In the genomic region with DNA sequence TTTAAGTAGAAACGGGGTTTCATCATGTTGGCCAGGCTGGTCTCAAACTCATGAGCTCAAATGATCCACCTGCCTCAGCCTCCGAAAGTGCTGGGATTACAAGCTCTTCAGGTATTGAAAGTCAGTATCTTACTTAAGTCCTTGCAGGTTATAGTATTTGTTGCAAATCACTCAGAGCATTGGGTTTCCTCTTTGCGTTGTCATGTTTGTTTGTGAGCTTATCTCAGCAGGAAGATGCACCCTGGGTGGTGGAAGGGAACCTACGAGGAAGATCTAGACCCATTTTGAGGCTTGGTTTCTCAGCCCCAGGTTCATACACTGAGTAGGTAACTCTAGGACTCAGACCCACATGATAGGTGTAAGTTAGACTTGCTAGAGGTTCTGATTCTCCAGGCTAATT, we compare ENCODE assay signal across 2 cellular contexts.
TF ChIP-seq lines count a peak whose summit lies in the region.

No MANE protein-coding gene starts in this region.

TF ChIP-seq in GM23338, 12 proteins besides CTCF, POLR2A, EP300 and RAD21:
- TF ChIP-seq NANOG (IDR thresholded peaks at IDR 0.05; ENCODE audit: borderline replicate concordance) (no peak), JUNB (IDR thresholded peaks at IDR 0.05; ENCODE audit: unreplicated experiment) (no peak), ZNF114 (CRISPR knock-in tag; IDR thresholded peaks at IDR 0.05) (no peak), EZH2 (IDR thresholded peaks at IDR 0.05; ENCODE audit: low read depth, unreplicated experiment) (no peak)
- TF ChIP-seq, protein P1, sequence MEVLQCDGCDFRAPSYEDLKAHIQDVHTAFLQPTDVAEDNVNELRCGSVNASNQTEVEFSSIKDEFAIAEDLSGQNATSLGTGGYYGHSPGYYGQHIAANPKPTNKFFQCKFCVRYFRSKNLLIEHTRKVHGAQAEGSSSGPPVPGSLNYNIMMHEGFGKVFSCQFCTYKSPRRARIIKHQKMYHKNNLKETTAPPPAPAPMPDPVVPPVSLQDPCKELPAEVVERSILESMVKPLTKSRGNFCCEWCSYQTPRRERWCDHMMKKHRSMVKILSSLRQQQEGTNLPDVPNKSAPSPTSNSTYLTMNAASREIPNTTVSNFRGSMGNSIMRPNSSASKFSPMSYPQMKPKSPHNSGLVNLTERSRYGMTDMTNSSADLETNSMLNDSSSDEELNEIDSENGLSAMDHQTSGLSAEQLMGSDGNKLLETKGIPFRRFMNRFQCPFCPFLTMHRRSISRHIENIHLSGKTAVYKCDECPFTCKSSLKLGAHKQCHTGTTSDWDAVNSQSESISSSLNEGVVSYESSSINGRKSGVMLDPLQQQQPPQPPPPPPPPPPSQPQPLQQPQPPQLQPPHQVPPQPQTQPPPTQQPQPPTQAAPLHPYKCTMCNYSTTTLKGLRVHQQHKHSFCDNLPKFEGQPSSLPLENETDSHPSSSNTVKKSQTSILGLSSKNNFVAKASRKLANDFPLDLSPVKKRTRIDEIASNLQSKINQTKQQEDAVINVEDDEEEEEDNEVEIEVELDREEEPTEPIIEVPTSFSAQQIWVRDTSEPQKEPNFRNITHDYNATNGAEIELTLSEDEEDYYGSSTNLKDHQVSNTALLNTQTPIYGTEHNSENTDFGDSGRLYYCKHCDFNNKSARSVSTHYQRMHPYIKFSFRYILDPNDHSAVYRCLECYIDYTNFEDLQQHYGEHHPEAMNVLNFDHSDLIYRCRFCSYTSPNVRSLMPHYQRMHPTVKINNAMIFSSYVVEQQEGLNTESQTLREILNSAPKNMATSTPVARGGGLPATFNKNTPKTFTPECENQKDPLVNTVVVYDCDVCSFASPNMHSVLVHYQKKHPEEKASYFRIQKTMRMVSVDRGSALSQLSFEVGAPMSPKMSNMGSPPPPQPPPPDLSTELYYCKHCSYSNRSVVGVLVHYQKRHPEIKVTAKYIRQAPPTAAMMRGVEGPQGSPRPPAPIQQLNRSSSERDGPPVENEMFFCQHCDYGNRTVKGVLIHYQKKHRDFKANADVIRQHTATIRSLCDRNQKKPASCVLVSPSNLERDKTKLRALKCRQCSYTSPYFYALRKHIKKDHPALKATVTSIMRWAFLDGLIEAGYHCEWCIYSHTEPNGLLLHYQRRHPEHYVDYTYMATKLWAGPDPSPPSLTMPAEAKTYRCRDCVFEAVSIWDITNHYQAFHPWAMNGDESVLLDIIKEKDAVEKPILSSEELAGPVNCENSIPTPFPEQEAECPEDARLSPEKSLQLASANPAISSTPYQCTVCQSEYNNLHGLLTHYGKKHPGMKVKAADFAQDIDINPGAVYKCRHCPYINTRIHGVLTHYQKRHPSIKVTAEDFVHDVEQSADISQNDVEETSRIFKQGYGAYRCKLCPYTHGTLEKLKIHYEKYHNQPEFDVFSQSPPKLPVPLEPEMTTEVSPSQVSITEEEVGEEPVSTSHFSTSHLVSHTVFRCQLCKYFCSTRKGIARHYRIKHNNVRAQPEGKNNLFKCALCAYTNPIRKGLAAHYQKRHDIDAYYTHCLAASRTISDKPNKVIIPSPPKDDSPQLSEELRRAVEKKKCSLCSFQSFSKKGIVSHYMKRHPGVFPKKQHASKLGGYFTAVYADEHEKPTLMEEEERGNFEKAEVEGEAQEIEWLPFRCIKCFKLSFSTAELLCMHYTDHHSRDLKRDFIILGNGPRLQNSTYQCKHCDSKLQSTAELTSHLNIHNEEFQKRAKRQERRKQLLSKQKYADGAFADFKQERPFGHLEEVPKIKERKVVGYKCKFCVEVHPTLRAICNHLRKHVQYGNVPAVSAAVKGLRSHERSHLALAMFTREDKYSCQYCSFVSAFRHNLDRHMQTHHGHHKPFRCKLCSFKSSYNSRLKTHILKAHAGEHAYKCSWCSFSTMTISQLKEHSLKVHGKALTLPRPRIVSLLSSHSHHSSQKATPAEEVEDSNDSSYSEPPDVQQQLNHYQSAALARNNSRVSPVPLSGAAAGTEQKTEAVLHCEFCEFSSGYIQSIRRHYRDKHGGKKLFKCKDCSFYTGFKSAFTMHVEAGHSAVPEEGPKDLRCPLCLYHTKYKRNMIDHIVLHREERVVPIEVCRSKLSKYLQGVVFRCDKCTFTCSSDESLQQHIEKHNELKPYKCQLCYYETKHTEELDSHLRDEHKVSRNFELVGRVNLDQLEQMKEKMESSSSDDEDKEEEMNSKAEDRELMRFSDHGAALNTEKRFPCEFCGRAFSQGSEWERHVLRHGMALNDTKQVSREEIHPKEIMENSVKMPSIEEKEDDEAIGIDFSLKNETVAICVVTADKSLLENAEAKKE (CRISPR knock-in tag; IDR thresholded peaks at IDR 0.05), result no peak
- TF ChIP-seq, protein P2, sequence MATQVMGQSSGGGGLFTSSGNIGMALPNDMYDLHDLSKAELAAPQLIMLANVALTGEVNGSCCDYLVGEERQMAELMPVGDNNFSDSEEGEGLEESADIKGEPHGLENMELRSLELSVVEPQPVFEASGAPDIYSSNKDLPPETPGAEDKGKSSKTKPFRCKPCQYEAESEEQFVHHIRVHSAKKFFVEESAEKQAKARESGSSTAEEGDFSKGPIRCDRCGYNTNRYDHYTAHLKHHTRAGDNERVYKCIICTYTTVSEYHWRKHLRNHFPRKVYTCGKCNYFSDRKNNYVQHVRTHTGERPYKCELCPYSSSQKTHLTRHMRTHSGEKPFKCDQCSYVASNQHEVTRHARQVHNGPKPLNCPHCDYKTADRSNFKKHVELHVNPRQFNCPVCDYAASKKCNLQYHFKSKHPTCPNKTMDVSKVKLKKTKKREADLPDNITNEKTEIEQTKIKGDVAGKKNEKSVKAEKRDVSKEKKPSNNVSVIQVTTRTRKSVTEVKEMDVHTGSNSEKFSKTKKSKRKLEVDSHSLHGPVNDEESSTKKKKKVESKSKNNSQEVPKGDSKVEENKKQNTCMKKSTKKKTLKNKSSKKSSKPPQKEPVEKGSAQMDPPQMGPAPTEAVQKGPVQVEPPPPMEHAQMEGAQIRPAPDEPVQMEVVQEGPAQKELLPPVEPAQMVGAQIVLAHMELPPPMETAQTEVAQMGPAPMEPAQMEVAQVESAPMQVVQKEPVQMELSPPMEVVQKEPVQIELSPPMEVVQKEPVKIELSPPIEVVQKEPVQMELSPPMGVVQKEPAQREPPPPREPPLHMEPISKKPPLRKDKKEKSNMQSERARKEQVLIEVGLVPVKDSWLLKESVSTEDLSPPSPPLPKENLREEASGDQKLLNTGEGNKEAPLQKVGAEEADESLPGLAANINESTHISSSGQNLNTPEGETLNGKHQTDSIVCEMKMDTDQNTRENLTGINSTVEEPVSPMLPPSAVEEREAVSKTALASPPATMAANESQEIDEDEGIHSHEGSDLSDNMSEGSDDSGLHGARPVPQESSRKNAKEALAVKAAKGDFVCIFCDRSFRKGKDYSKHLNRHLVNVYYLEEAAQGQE (IDR thresholded peaks at IDR 0.05; ENCODE audit: unreplicated experiment), result no peak

TF ChIP-seq in K562, 482 proteins besides CTCF, POLR2A, EP300 and RAD21:
- TF ChIP-seq EHMT2 (IDR thresholded peaks at IDR 0.05), result no peak
- TF ChIP-seq BRCA1 (IDR thresholded peaks at IDR 0.05), result no peak
- TF ChIP-seq BRCA1 (CRISPR knock-in tag; IDR thresholded peaks at IDR 0.05), result no peak
- peak; percentile 53 for TF ChIP-seq MAFG (tag; conservative IDR thresholded peaks at IDR 0.05)
- peak; percentile 55; the same call in 1 of the 2 replicates for TF ChIP-seq NFE2 (IDR thresholded peaks at IDR 0.05; ENCODE audit: low read depth)
- TF ChIP-seq, protein P3, sequence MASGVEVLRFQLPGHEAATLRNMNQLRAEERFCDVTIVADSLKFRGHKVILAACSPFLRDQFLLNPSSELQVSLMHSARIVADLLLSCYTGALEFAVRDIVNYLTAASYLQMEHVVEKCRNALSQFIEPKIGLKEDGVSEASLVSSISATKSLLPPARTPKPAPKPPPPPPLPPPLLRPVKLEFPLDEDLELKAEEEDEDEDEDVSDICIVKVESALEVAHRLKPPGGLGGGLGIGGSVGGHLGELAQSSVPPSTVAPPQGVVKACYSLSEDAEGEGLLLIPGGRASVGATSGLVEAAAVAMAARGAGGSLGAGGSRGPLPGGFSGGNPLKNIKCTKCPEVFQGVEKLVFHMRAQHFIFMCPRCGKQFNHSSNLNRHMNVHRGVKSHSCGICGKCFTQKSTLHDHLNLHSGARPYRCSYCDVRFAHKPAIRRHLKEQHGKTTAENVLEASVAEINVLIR (CRISPR knock-in tag; IDR thresholded peaks at IDR 0.05), result no peak
- peak; percentile 45 for TF ChIP-seq MEIS2 (IDR thresholded peaks at IDR 0.05; ENCODE audit: partially characterized antibody)
- TF ChIP-seq, protein P4, sequence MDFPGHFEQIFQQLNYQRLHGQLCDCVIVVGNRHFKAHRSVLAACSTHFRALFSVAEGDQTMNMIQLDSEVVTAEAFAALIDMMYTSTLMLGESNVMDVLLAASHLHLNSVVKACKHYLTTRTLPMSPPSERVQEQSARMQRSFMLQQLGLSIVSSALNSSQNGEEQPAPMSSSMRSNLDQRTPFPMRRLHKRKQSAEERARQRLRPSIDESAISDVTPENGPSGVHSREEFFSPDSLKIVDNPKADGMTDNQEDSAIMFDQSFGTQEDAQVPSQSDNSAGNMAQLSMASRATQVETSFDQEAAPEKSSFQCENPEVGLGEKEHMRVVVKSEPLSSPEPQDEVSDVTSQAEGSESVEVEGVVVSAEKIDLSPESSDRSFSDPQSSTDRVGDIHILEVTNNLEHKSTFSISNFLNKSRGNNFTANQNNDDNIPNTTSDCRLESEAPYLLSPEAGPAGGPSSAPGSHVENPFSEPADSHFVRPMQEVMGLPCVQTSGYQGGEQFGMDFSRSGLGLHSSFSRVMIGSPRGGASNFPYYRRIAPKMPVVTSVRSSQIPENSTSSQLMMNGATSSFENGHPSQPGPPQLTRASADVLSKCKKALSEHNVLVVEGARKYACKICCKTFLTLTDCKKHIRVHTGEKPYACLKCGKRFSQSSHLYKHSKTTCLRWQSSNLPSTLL (IDR thresholded peaks at IDR 0.05), result no peak
- peak in 1 of 2 experiments; percentile 56; a peak in 1 of 4 replicates for TF ChIP-seq RCOR1 (IDR thresholded peaks at IDR 0.05; ENCODE audit: borderline replicate concordance in 1 of 2, low read depth in 2 of 2, low read length in 2 of 2)
- peak; percentile 51; the same call in 1 of the 2 replicates for TF ChIP-seq DPF2 (IDR thresholded peaks at IDR 0.05)
- TF ChIP-seq SMARCA4 (IDR thresholded peaks at IDR 0.05), result peak; percentile 37; the same call in 1 of the 2 replicates
- TF ChIP-seq CHD4 (IDR thresholded peaks at IDR 0.05; ENCODE audit: insufficient read depth, insufficient replicate concordance, low read depth, low read length, poor library complexity, severe bottlenecking), result no peak
- TF ChIP-seq MAFK (IDR thresholded peaks at IDR 0.05; ENCODE audit: low read length), result peak; percentile 32; the same call in 1 of the 2 replicates
- TF ChIP-seq, protein P5, sequence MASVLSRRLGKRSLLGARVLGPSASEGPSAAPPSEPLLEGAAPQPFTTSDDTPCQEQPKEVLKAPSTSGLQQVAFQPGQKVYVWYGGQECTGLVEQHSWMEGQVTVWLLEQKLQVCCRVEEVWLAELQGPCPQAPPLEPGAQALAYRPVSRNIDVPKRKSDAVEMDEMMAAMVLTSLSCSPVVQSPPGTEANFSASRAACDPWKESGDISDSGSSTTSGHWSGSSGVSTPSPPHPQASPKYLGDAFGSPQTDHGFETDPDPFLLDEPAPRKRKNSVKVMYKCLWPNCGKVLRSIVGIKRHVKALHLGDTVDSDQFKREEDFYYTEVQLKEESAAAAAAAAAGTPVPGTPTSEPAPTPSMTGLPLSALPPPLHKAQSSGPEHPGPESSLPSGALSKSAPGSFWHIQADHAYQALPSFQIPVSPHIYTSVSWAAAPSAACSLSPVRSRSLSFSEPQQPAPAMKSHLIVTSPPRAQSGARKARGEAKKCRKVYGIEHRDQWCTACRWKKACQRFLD (CRISPR knock-in tag; IDR thresholded peaks at IDR 0.05), result no peak
- peak; percentile 52; the same call in 1 of the 2 replicates for TF ChIP-seq ARID1B (IDR thresholded peaks at IDR 0.05)
- peak; percentile 46; the same call in 1 of the 2 replicates for TF ChIP-seq ZNF316 (IDR thresholded peaks at IDR 0.05)
- TF ChIP-seq ZEB2 (IDR thresholded peaks at IDR 0.05), result 0 out of 2 replicates have a peak, but pooled peaks have one; percentile 19
- peak; percentile 18; the same call in 1 of the 2 replicates for TF ChIP-seq MAFF (IDR thresholded peaks at IDR 0.05; ENCODE audit: low read length)
TF ChIP-seq in K562: peak in this region for 11.
